Comparison of ENCODE assay signal across 9 cellular contexts in genomic region chr7:92631830-92632487, GRCh38. TPM values are rescaled to one million over a fixed set of nuclear protein-coding genes. Genes with fewer than 3 reads are reported as not detected.
DNase-seq lines count a peak whose midpoint lies in the region; ATAC-seq, FAIRE-seq and TF ChIP-seq lines count a peak whose summit lies in the region.
"Had no signal": no experiment of that assay in that cellular context is flagged by ENCODE, and none has a peak within 500 bp of the region (broad histone marks: within the 10 kb centered on the region; RNA-seq: fewer than 3 reads in every experiment).

No MANE protein-coding gene starts in this region.

- H3K4me2 ChIP-seq in HepG2 (ENCODE audit: low read depth, low read length) (no peak overlapping the region), neural progenitor cell (no peak overlapping the region)

- H3K9ac ChIP-seq in HepG2 (ENCODE audit: insufficient read depth, low read depth, low read length) (no peak overlapping the region), neural progenitor cell (no peak overlapping the region)

- in situ Hi-C loops in HepG2 (cut with HindIII; ENCODE audit: extremely low pct_ligation_motif_present, low pct_unique_long_range_greater_than_20kb) = no loop called here

- POLR2A ChIA-PET in HepG2 (lab: Yijun Ruan, JAX) = no interaction called here

- H2AFZ ChIP-seq in HepG2 (ENCODE audit: low read length) = no peak overlapping the region
- no peak overlapping the region for H2AFZ ChIP-seq in neural progenitor cell (replicated peaks)

- intact Hi-C loops in HepG2 (cut with micrococcal nuclease; ENCODE audit: unreplicated experiment) = no loop called here
- intact Hi-C loops in right lobe of liver (cut with DNase I) = no loop called here
- intact Hi-C loops in posterior cingulate gyrus (cut with DNase I) = no loop called here

- H3K27ac Mint-ChIP-seq in activated T-helper 17 cell treated with anti-CD3 and anti-CD28 coated beads, Interleukin-2, amount 50 U/mL, for 72 hours = peak overlapping the region; percentile 95
- no peak overlapping the region for H3K27ac Mint-ChIP-seq in neural progenitor cell

- WGBS in HepG2 (ENCODE audit: low lambda C conversion rate) = 98% methylated on average over 2 of the region's 2 CpGs
- 84% methylated on average over 2 of the region's 2 CpGs for whole genome bisulfite sequencing in right lobe of liver (ENCODE audit: insufficient coverage, low coverage, low lambda C conversion rate, missing lambda C conversion rate)

- H4K20me1 ChIP-seq in HepG2 (ENCODE audit: insufficient read depth, low read length) (no peaks in the 10 kb centered on the region), neural progenitor cell (ENCODE audit: low read depth) (no peaks in the 10 kb centered on the region)

- peaks cover 4 to 32% of the 10 kb centered on the region in 2 experiments; a peak in 4 of 5 replicates for H3K36me3 ChIP-seq in HepG2 (replicated peaks in 1 of 2; ENCODE audit: control insufficient read depth in 1 of 2, insufficient read depth in 2 of 2, low read length in 2 of 2)
- no peaks in the 10 kb centered on the region for H3K36me3 ChIP-seq in right lobe of liver
- H3K36me3 ChIP-seq in neural progenitor cell = no peaks in the 10 kb centered on the region
- H3K36me3 ChIP-seq: upper lobe of right lung had no signal

- H3K79me2 ChIP-seq in HepG2 (ENCODE audit: insufficient read depth, low read length) = peaks cover 14% of the 10 kb centered on the region
- H3K79me2 ChIP-seq in neural progenitor cell (ENCODE audit: low read depth) = no peaks in the 10 kb centered on the region

- no peaks in the 10 kb centered on the region for H3K9me3 Mint-ChIP-seq in activated T-helper 17 cell treated with anti-CD3 and anti-CD28 coated beads, Interleukin-2, amount 50 U/mL, for 72 hours
- H3K9me3 Mint-ChIP-seq in neural progenitor cell = peaks cover 10% of the 10 kb centered on the region

- H3K36me3 Mint-ChIP-seq in activated T-helper 17 cell treated with anti-CD3 and anti-CD28 coated beads, Interleukin-2, amount 50 U/mL, for 72 hours (ENCODE audit: low read depth) = peaks cover 85% of the 10 kb centered on the region
- peaks cover 22% of the 10 kb centered on the region for H3K36me3 Mint-ChIP-seq in neural progenitor cell

- TF ChIP-seq RAD21 in HepG2 (CRISPR knock-in tag; IDR thresholded peaks at IDR 0.05) = no peak

- TF ChIP-seq EP300 in HepG2 (IDR thresholded peaks at IDR 0.05; ENCODE audit: low read depth in 2 of 2, low read length in 2 of 2) (no peak), HepG2 (CRISPR knock-in tag; IDR thresholded peaks at IDR 0.05; ENCODE audit: borderline replicate concordance) (no peak)

- ATAC-seq in HepG2 (no peak), right lobe of liver (no peak), HG03045 (IDR thresholded peaks at IDR 0.05; ENCODE audit: unreplicated experiment) (peak; percentile 10)
- peak; percentile 8 for ATAC-seq in activated T-helper 17 cell treated with anti-CD3 and anti-CD28 coated beads, Interleukin-2, amount 50 U/mL, for 72 hours (replicated peaks)
- ATAC-seq: upper lobe of right lung had no signal

- peaks cover 64% of the 10 kb centered on the region for H3K4me1 Mint-ChIP-seq in activated T-helper 17 cell treated with anti-CD3 and anti-CD28 coated beads, Interleukin-2, amount 50 U/mL, for 72 hours
- H3K4me1 Mint-ChIP-seq in neural progenitor cell = peaks cover 27% of the 10 kb centered on the region

- H3K27me3 ChIP-seq in HepG2 (ENCODE audit: control insufficient read depth in 1 of 2, insufficient read depth in 2 of 2, low read length in 2 of 2) (no peaks in the 10 kb centered on the region), right lobe of liver (no peaks in the 10 kb centered on the region), neural progenitor cell (no peaks in the 10 kb centered on the region)
- H3K27me3 ChIP-seq: upper lobe of right lung had no signal

- TF ChIP-seq CTCF in HepG2 (CRISPR knock-in tag; IDR thresholded peaks at IDR 0.05) (no peak), right lobe of liver (IDR thresholded peaks at IDR 0.05) (no peak), neural progenitor cell (IDR thresholded peaks at IDR 0.05) (no peak)

- CTCF ChIA-PET in HepG2 (lab: Yijun Ruan, JAX; ENCODE audit: low intra/inter-chr PET ratio, low total read pairs) = no interaction called here

- peaks cover 36% of the 10 kb centered on the region for H3K4me1 ChIP-seq in HepG2 (ENCODE audit: insufficient read depth, low read length)
- peaks cover 0 to 30% (median 7%) of the 10 kb centered on the region in 4 donors for H3K4me1 ChIP-seq in right lobe of liver
- no peaks in the 10 kb centered on the region for H3K4me1 ChIP-seq in neural progenitor cell

- no peaks in the 10 kb centered on the region for H3F3A ChIP-seq in neural progenitor cell (ENCODE audit: low read depth)

- DNase-seq in HepG2 (ENCODE audit: low spot score) (no peak), right lobe of liver (no peak), neural progenitor cell (ENCODE audit: low spot score) (no peak), Ammon's horn (ENCODE audit: low spot score) (no peak), NCI-H1417 treated with DMSO at 0.1 percent for 48 hours (lab: John Stamatoyannopoulos, UW) (no peak), posterior cingulate gyrus (no peak)
- DNase-seq: upper lobe of right lung had no signal

- no peaks in the 10 kb centered on the region for H3K9me3 ChIP-seq in HepG2 (ENCODE audit: low read length)
- no peaks in the 10 kb centered on the region for H3K9me3 ChIP-seq in right lobe of liver
- H3K9me3 ChIP-seq in neural progenitor cell (ENCODE audit: low read depth) = no peaks in the 10 kb centered on the region
- H3K9me3 ChIP-seq: upper lobe of right lung had no signal

- H3K27ac ChIP-seq in HepG2 (ENCODE audit: extremely low read length, insufficient read depth, low read length) = no peak overlapping the region
- no peak overlapping the region for H3K27ac ChIP-seq in right lobe of liver
- no peak overlapping the region for H3K27ac ChIP-seq in neural progenitor cell

- H3K4me3 Mint-ChIP-seq in activated T-helper 17 cell treated with anti-CD3 and anti-CD28 coated beads, Interleukin-2, amount 50 U/mL, for 72 hours = peak overlapping the region; percentile 71
- no peak overlapping the region for H3K4me3 Mint-ChIP-seq in neural progenitor cell

- H3K4me3 ChIP-seq in HepG2 (replicated peaks in 1 of 3; ENCODE audit: insufficient read depth in 1 of 3, low read depth in 2 of 3, low read length in 3 of 3) = no peak overlapping the region
- no peak overlapping the region for H3K4me3 ChIP-seq in right lobe of liver
- no peak overlapping the region for H3K4me3 ChIP-seq in neural progenitor cell
- H3K4me3 ChIP-seq: upper lobe of right lung had no signal

- no peak for TF ChIP-seq POLR2A in HepG2 (IDR thresholded peaks at IDR 0.05; ENCODE audit: insufficient read depth in 1 of 2, low read depth in 2 of 2, low read length in 2 of 2)
- TF ChIP-seq POLR2A in right lobe of liver (IDR thresholded peaks at IDR 0.05) = no peak

- no peaks in the 10 kb centered on the region for H3K27me3 Mint-ChIP-seq in activated T-helper 17 cell treated with anti-CD3 and anti-CD28 coated beads, Interleukin-2, amount 50 U/mL, for 72 hours
- peaks cover 2% of the 10 kb centered on the region for H3K27me3 Mint-ChIP-seq in neural progenitor cell (ENCODE audit: insufficient read depth, low read depth)

- no peak for FAIRE-seq in HepG2 (lab: Jason Lieb, UNC)

- no TSS peak for BruUV-seq in HepG2 (replicated peaks; lab: Mats Ljungman, UMichigan)

TF ChIP-seq in HepG2, 621 proteins besides CTCF, POLR2A, EP300 and RAD21:
- TF ChIP-seq HHEX (CRISPR knock-in tag; IDR thresholded peaks at IDR 0.05) = no peak
- TF ChIP-seq ZNF773 (CRISPR knock-in tag; IDR thresholded peaks at IDR 0.05; ENCODE audit: borderline replicate concordance) = no peak
- TF ChIP-seq GZF1 (CRISPR knock-in tag; IDR thresholded peaks at IDR 0.05) = peak; percentile 76; the same call in 1 of the 2 replicates
- TF ChIP-seq RBAK (CRISPR knock-in tag; IDR thresholded peaks at IDR 0.05) = no peak
- TF ChIP-seq ZNF678 (CRISPR knock-in tag; IDR thresholded peaks at IDR 0.05) = no peak
- TF ChIP-seq SRSF1 (optimal IDR thresholded peaks at IDR 0.05; ENCODE audit: low read depth, low read length) = no peak
- no peak for TF ChIP-seq NFYB (CRISPR knock-in tag; IDR thresholded peaks at IDR 0.05)
- no peak for TF ChIP-seq CHD4 (IDR thresholded peaks at IDR 0.05; ENCODE audit: borderline replicate concordance, low read length)
TF ChIP-seq in HepG2: peak in this region for 1.

RNA-seq across cellular contexts. Expression of gene FAM133B, which starts 41.8 kb away (rescaled TPM):
- total RNA-seq in HepG2 (2016; rRNA removed; fragmentation: Illumina TruSeq; extraction: Trizol) (56.3 and 65.5 TPM in 2 replicates), right lobe of liver (10 to 100 TPM in 3 of 6 experiments, 1 to 10 TPM in 3; 8.6 to 11.6 (median 9.7) TPM), neural progenitor cell (ENCODE audit: low replicate concordance) (47.5 and 69.9 TPM in 2 replicates)
- total RNA-seq in HepG2 (2016; cell fraction: cytosol; rRNA removed; fragmentation: Illumina TruSeq; extraction: Trizol; ENCODE audit: low read depth) = 13.3 and 17.4 TPM in 2 replicates
- total RNA-seq in HepG2 (2016; cell fraction: insoluble cytoplasmic fraction; rRNA removed; fragmentation: Illumina TruSeq; extraction: Trizol) = 55.3 and 69.7 TPM in 2 replicates
- 23.5 and 27.3 TPM in 2 replicates for total RNA-seq in HepG2 (2016; cell fraction: membrane; rRNA removed; fragmentation: Illumina TruSeq; extraction: Trizol)
- 62.3 and 63.2 TPM in 2 replicates for total RNA-seq in HepG2 (2016; cell fraction: nucleus; rRNA removed; fragmentation: Illumina TruSeq; extraction: Trizol)
- 19.6 and 29.1 TPM in 2 replicates for polyA plus RNA-seq in HepG2 (2011; rRNA removed)
- 8.9 and 12.8 TPM in 2 replicates for polyA plus RNA-seq in HepG2 (2011; cell fraction: cytosol; rRNA removed)
- polyA plus RNA-seq in HepG2 (2011; cell fraction: nucleus; rRNA removed) = 12.6 and 37.9 TPM in 2 replicates
- 26.6 and 33.0 TPM in 2 replicates for polyA plus RNA-seq in HepG2 (2012)
- polyA plus RNA-seq in HepG2 (2016; cell fraction: cytosol; fragmentation: Illumina TruSeq; extraction: Trizol; ENCODE audit: low read depth) = 5.0 and 5.5 TPM in 2 replicates
- polyA plus RNA-seq in HepG2 (2016; cell fraction: insoluble cytoplasmic fraction; fragmentation: Illumina TruSeq; extraction: Trizol; ENCODE audit: low read depth) = 69.4 and 78.5 TPM in 2 replicates
- polyA plus RNA-seq in HepG2 (2016; cell fraction: membrane; fragmentation: Illumina TruSeq; extraction: Trizol; ENCODE audit: low read depth) = 13.1 and 14.8 TPM in 2 replicates
- polyA plus RNA-seq in HepG2 (2016; cell fraction: nucleus; fragmentation: Illumina TruSeq; extraction: Trizol; ENCODE audit: insufficient read depth, low read depth) = 69.9 and 72.0 TPM in 2 replicates
- polyA minus RNA-seq in HepG2 (2011; rRNA and poly(A)+ RNA removed; ENCODE audit: low replicate concordance) = 11.4 and 17.2 TPM in 2 replicates
- polyA minus RNA-seq in HepG2 (2011; cell fraction: cytosol; rRNA and poly(A)+ RNA removed) = 6.9 and 11.3 TPM in 2 replicates
- 51.7 and 63.1 TPM in 2 replicates for polyA minus RNA-seq in HepG2 (2011; cell fraction: nucleus; rRNA and poly(A)+ RNA removed)
- total RNA-seq in activated T-helper 17 cell treated with anti-CD3 and anti-CD28 coated beads, Interleukin-2, amount 50 U/mL, for 72 hours = 10 to 100 TPM; 27.9 to 31.4 TPM

Comparison
In these comparisons a context has a peak if more than half of its experiments do, and no peak if none do; other contexts are left out.
1. ATAC-seq: peak in HG03045 (single experiment) and activated T-helper 17 cell treated with anti-CD3 and anti-CD28 coated beads, Interleukin-2, amount 50 U/mL, for 72 hours (single experiment); none in HepG2 (single experiment) and right lobe of liver (0 of 4).